ENCODE assay signal across 23 cellular contexts in the genomic region with DNA sequence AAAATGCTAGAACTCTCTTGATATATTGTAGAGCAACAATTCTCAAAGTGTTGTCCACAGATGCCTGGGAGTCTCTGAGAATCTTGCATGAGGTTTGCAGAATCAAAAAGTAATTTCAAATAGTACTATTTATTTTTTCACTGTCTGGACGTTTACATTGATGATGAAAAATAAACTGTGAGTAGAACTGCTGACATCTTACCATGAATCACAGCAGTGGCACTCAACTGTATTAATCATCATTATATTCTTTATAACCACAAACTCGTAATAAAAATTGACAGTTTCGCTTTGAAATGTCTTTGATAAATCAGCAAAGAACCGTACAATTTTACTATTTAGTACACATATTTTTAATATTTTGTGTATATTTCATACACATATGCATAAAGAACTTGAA.
"Had no signal": no experiment of that assay in that cellular context is flagged by ENCODE, and none has a peak within 500 bp of the region (broad histone marks: within the 10 kb centered on the region; RNA-seq: fewer than 3 reads in every experiment).

No MANE protein-coding gene starts in this region.

- H3K4me2 ChIP-seq: neural progenitor cell had no signal

- H3K27me3 ChIP-seq: neural progenitor cell, tibial nerve had no signal

- H3K36me3 ChIP-seq: left ventricle myocardium inferior, neural progenitor cell, tibial nerve had no signal

- H3K36me3 Mint-ChIP-seq: activated naive CD8-positive, alpha-beta T cell treated with anti-CD3 and anti-CD28 coated beads for 36 hours; mesothelial cell of epicardium; naive thymus-derived CD8-positive, alpha-beta T cell; neural progenitor cell; stimulated activated effector memory CD8-positive, alpha-beta T cell treated with anti-CD3 and anti-CD28 coated beads, Interleukin-12 subunit alpha, Interleukin-12 subunit beta, amount 100 ng/mL, for 72 hours had no signal

- H3K4me1 ChIP-seq: left ventricle myocardium inferior, neural progenitor cell, tibial nerve had no signal

- H3K27ac ChIP-seq: left ventricle myocardium inferior, neural progenitor cell, tibial nerve had no signal

- H3K9me3 Mint-ChIP-seq: activated B cell treated with CpG ODN at 0.5 μM for 24 hours; activated naive CD8-positive, alpha-beta T cell treated with anti-CD3 and anti-CD28 coated beads for 36 hours; naive thymus-derived CD8-positive, alpha-beta T cell; stimulated activated effector memory CD8-positive, alpha-beta T cell treated with anti-CD3 and anti-CD28 coated beads, Interleukin-12 subunit alpha, Interleukin-12 subunit beta, amount 100 ng/mL, for 72 hours; stimulated activated naive CD8-positive, alpha-beta T cell treated with anti-CD3 and anti-CD28 coated beads, Interleukin-15, amount 100 ng/mL, for 72 hours had no signal

- H3K9me3 ChIP-seq: left ventricle myocardium inferior, tibial nerve had no signal

- DNase-seq: activated B cell treated with CpG ODN at 0.5 μM for 24 hours; activated CD4-positive, alpha-beta T cell treated with anti-CD3 and anti-CD28 coated beads for 36 hours; activated CD4-positive, alpha-beta T cell treated with anti-CD3 and anti-CD28 coated beads, Interleukin-2, amount 50 U/mL, for 4 hours; activated CD8-positive, alpha-beta memory T cell treated with anti-CD3 and anti-CD28 coated beads for 24 hours; activated CD8-positive, alpha-beta memory T cell treated with anti-CD3 and anti-CD28 coated beads, Interleukin-2, amount 50 U/mL, for 4 hours; activated naive CD4-positive, alpha-beta T cell treated with Interleukin-2 at 50 U/mL for 16 hours; activated naive CD8-positive, alpha-beta T cell treated with anti-CD3 and anti-CD28 coated beads for 36 hours; activated T-cell treated with anti-CD3 and anti-CD28 coated beads, Interleukin-2, amount 50 U/mL, for 48 hours; dermis blood vessel endothelial cell; effector CD8-positive, alpha-beta T cell; foreskin melanocyte; hippocampal formation; left ventricle myocardium inferior; naive thymus-derived CD8-positive, alpha-beta T cell; small intestine; stimulated activated CD4-positive, alpha-beta T cell treated with anti-CD3 and anti-CD28 coated beads, Interleukin-2, amount 100 ng/mL, for 24 hours; stimulated activated naive CD8-positive, alpha-beta T cell treated with anti-CD3 and anti-CD28 coated beads, Interleukin-15, amount 100 ng/mL, for 72 hours; T1000 had no signal

- H3K4me1 Mint-ChIP-seq: activated B cell treated with CpG ODN at 0.5 μM for 24 hours; activated CD4-positive, alpha-beta T cell treated with anti-CD3 and anti-CD28 coated beads for 36 hours; activated naive CD8-positive, alpha-beta T cell treated with anti-CD3 and anti-CD28 coated beads for 36 hours; mesothelial cell of epicardium; naive thymus-derived CD8-positive, alpha-beta T cell; neural progenitor cell; stimulated activated effector memory CD8-positive, alpha-beta T cell treated with anti-CD3 and anti-CD28 coated beads, Interleukin-12 subunit alpha, Interleukin-12 subunit beta, amount 100 ng/mL, for 72 hours; stimulated activated naive CD8-positive, alpha-beta T cell treated with anti-CD3 and anti-CD28 coated beads, Interleukin-15, amount 100 ng/mL, for 72 hours had no signal

- ATAC-seq: activated CD4-positive, alpha-beta T cell treated with anti-CD3 and anti-CD28 coated beads for 36 hours; naive thymus-derived CD8-positive, alpha-beta T cell; sciatic nerve; stimulated activated effector memory CD8-positive, alpha-beta T cell treated with anti-CD3 and anti-CD28 coated beads, Interleukin-12 subunit alpha, Interleukin-12 subunit beta, amount 100 ng/mL, for 72 hours; stimulated activated naive CD8-positive, alpha-beta T cell treated with anti-CD3 and anti-CD28 coated beads, Interleukin-15, amount 100 ng/mL, for 72 hours had no signal

- H2AFZ ChIP-seq: neural progenitor cell had no signal

- H3K4me3 ChIP-seq: left ventricle myocardium inferior, neural progenitor cell, tibial nerve had no signal

- H3K4me3 Mint-ChIP-seq: activated B cell treated with CpG ODN at 0.5 μM for 24 hours; activated CD4-positive, alpha-beta T cell treated with anti-CD3 and anti-CD28 coated beads for 36 hours; activated naive CD8-positive, alpha-beta T cell treated with anti-CD3 and anti-CD28 coated beads for 36 hours; mesothelial cell of epicardium; naive thymus-derived CD8-positive, alpha-beta T cell; neural progenitor cell; stimulated activated effector memory CD8-positive, alpha-beta T cell treated with anti-CD3 and anti-CD28 coated beads, Interleukin-12 subunit alpha, Interleukin-12 subunit beta, amount 100 ng/mL, for 72 hours; stimulated activated naive CD8-positive, alpha-beta T cell treated with anti-CD3 and anti-CD28 coated beads, Interleukin-15, amount 100 ng/mL, for 72 hours had no signal

- H3K27me3 Mint-ChIP-seq: activated B cell treated with CpG ODN at 0.5 μM for 24 hours; activated CD4-positive, alpha-beta T cell treated with anti-CD3 and anti-CD28 coated beads for 36 hours; stimulated activated naive CD8-positive, alpha-beta T cell treated with anti-CD3 and anti-CD28 coated beads, Interleukin-15, amount 100 ng/mL, for 72 hours had no signal

- H3K27ac Mint-ChIP-seq: activated B cell treated with CpG ODN at 0.5 μM for 24 hours; activated CD4-positive, alpha-beta T cell treated with anti-CD3 and anti-CD28 coated beads for 36 hours; activated naive CD8-positive, alpha-beta T cell treated with anti-CD3 and anti-CD28 coated beads for 36 hours; mesothelial cell of epicardium; naive thymus-derived CD8-positive, alpha-beta T cell; neural progenitor cell; stimulated activated effector memory CD8-positive, alpha-beta T cell treated with anti-CD3 and anti-CD28 coated beads, Interleukin-12 subunit alpha, Interleukin-12 subunit beta, amount 100 ng/mL, for 72 hours had no signal
